In genomic region chr15:74432271-74432967, GRCh38 we compare ENCODE assay signal across 9 cellular contexts. TPM values are rescaled to one million over a fixed set of nuclear protein-coding genes. Genes with fewer than 3 reads are reported as not detected.
A peak's percentile ranks its signal among the peaks of the same experiment; 100 is the strongest.
DNase-seq lines count a peak whose midpoint lies in the region; ATAC-seq and TF ChIP-seq lines count a peak whose summit lies in the region.
"Had no signal": no experiment of that assay in that cellular context is flagged by ENCODE, and none has a peak within 500 bp of the region (broad histone marks: within the 10 kb centered on the region; RNA-seq: fewer than 3 reads in every experiment).

No MANE protein-coding gene starts in this region.

- H3K27me3 Mint-ChIP-seq in MCF 10A (ENCODE audit: insufficient read depth, unreplicated experiment): no peaks in the 10 kb centered on the region
- peaks cover 43% of the 10 kb centered on the region for H3K27me3 Mint-ChIP-seq in mesothelial cell of epicardium (ENCODE audit: low read depth)

- no peaks in the 10 kb centered on the region; the same call in 1 of the 2 replicates for H3K9me3 ChIP-seq in AG04450 (ENCODE audit: control insufficient read depth, insufficient read depth, low read length)

- POLR2A ChIA-PET in AG04450 (lab: Yijun Ruan, JAX): interaction anchor here (0.7 to 1.2 kb wide), 3 partner anchors 10 to 1483 kb away, joined by 3 to 6 read pairs (median 4); no protein-coding TSS in a partner anchor
- POLR2A ChIA-PET in MCF 10A (lab: Yijun Ruan, JAX): no interaction called here

- BruUV-seq in MCF 10A (replicated peaks; lab: Mats Ljungman, UMichigan): TSS peak; percentile 21

- peak overlapping the region; percentile 81 for H3K4me3 ChIP-seq in AG04450 (ENCODE audit: low read depth, low read length)
- peak overlapping the region; percentile 61 for H3K4me3 ChIP-seq in HL-60 (replicated peaks; ENCODE audit: insufficient read depth, low read length)

- H3K27ac Mint-ChIP-seq in MCF 10A (ENCODE audit: low read depth, unreplicated experiment) (no peak overlapping the region), mesothelial cell of epicardium (no peak overlapping the region)

- no peak for DNase-seq in AG04450 (ENCODE audit: low read depth, low spot score)
- no peak for DNase-seq in HL-60 (ENCODE audit: low read depth in 1 of 2, low spot score in 1 of 2)
- no peak for DNase-seq in MCF 10A (ENCODE audit: unreplicated experiment)
- DNase-seq in mesothelial cell of epicardium (ENCODE audit: low spot score in 2 of 2, unreplicated experiment in 2 of 2): no peak
- DNase-seq in NCI-H1092 treated with DMSO at 0.1 percent for 48 hours (lab: John Stamatoyannopoulos, UW): no peak
- no peak for DNase-seq in GM10266 (ENCODE audit: extremely low spot score)
- DNase-seq in stimulated activated CD4-positive, alpha-beta T cell treated with anti-CD3 and anti-CD28 coated beads, Interleukin-12 subunit alpha, Interleukin-12 subunit beta, amount 100 ng/mL, for 4 hours: no peak
- DNase-seq: NCI-H1436 had no signal

- ATAC-seq in GM18502 (IDR thresholded peaks at IDR 0.05; ENCODE audit: poor library complexity, unreplicated experiment): no peak

- H3K36me3 Mint-ChIP-seq in MCF 10A (ENCODE audit: insufficient read depth, unreplicated experiment) (peaks cover 12% of the 10 kb centered on the region), mesothelial cell of epicardium (no peaks in the 10 kb centered on the region)

- intact Hi-C loops in MCF 10A (cut with micrococcal nuclease): no loop called here

- TF ChIP-seq CTCF in AG04450 (IDR thresholded peaks at IDR 0.05; ENCODE audit: low read depth, low read length): no peak
- TF ChIP-seq CTCF in HL-60 (IDR thresholded peaks at IDR 0.05; ENCODE audit: insufficient read depth, low read length): no peak
- no peak for TF ChIP-seq CTCF in MCF 10A (IDR thresholded peaks at IDR 0.05; ENCODE audit: unreplicated experiment)
- TF ChIP-seq CTCF in mesothelial cell of epicardium (IDR thresholded peaks at IDR 0.05; ENCODE audit: unreplicated experiment): no peak
- no peak for TF ChIP-seq CTCF in GM10266 (IDR thresholded peaks at IDR 0.05; ENCODE audit: control insufficient read depth, insufficient read depth, low read depth, missing control alignments)

- CTCF ChIA-PET in AG04450 (lab: Charles Lee) (interaction anchor here (1.9 kb wide), 1 partner anchor 50 kb away, joined by 6 read pairs; no protein-coding TSS in a partner anchor), MCF 10A (lab: Yijun Ruan, JAX) (interaction anchor here (0.7 to 1.5 kb wide), 3 partner anchors 47 to 58 kb away, joined by 3 to 4 read pairs (median 4); no protein-coding TSS in a partner anchor)

- H3K9me3 Mint-ChIP-seq in MCF 10A (ENCODE audit: unreplicated experiment): no peaks in the 10 kb centered on the region
- H3K9me3 Mint-ChIP-seq in mesothelial cell of epicardium: no peaks in the 10 kb centered on the region

- no peak overlapping the region for H3K27ac ChIP-seq in AG04450 (ENCODE audit: low read depth, low read length)
- H3K27ac ChIP-seq in HL-60 (replicated peaks): no peak overlapping the region

- H3K4me3 Mint-ChIP-seq in MCF 10A (ENCODE audit: unreplicated experiment) (peak overlapping the region; percentile 29), mesothelial cell of epicardium (peak overlapping the region; percentile 59)

- H3K27me3 ChIP-seq in AG04450 (ENCODE audit: control insufficient read depth, insufficient read depth, low read length) (no peaks in the 10 kb centered on the region), HL-60 (ENCODE audit: insufficient read depth, poor library complexity, severe bottlenecking) (peaks cover 15% of the 10 kb centered on the region)

- H3K4me1 Mint-ChIP-seq in MCF 10A (ENCODE audit: insufficient read depth, unreplicated experiment): no peaks in the 10 kb centered on the region
- H3K4me1 Mint-ChIP-seq in mesothelial cell of epicardium: peaks cover 19% of the 10 kb centered on the region

RNA-seq across cellular contexts. Expression of gene SEMA7A, which starts 1.3 kb away (rescaled TPM):
- polyA plus RNA-seq in AG04450 (2011; rRNA removed): 7.5 and 11.4 TPM in 2 replicates
- polyA minus RNA-seq in AG04450 (2011; rRNA and poly(A)+ RNA removed): 12.9 and 16.0 TPM in 2 replicates
- total RNA-seq in MCF 10A (2022): 0.81 and 1.6 TPM in 2 replicates
- total RNA-seq in mesothelial cell of epicardium: 4.6 to 6.0 TPM (median 5.0 TPM) in 3 replicates

RNA-seq across cellular contexts. Expression of gene UBL7, which starts 28.5 kb away (rescaled TPM):
- 76.6 and 82.8 TPM in 2 replicates for polyA plus RNA-seq in AG04450 (2011; rRNA removed)
- 50.3 and 74.2 TPM in 2 replicates for polyA minus RNA-seq in AG04450 (2011; rRNA and poly(A)+ RNA removed)
- total RNA-seq in MCF 10A (2022) (55.5 and 56.4 TPM in 2 replicates), mesothelial cell of epicardium (43.2 to 49.6 TPM (median 47.1 TPM) in 3 replicates)
